ENCODE assay signal across 1 cellular context in genomic region chr19:50269653-50270052, GRCh38.
TF ChIP-seq lines count a peak whose summit lies in the region.

No MANE protein-coding gene starts in this region.

TF ChIP-seq in K562, 482 proteins besides CTCF, POLR2A, EP300 and RAD21 (continued from another document and continues in another):
- TF ChIP-seq ZBTB11 (CRISPR knock-in tag; IDR thresholded peaks at IDR 0.05) = peak in 1 of 3 experiments; percentile 81; a peak in 2 of 6 replicates
- TF ChIP-seq NFXL1 (CRISPR knock-in tag; IDR thresholded peaks at IDR 0.05) = no peak
- no peak for TF ChIP-seq ZNF512 (tag; IDR thresholded peaks at IDR 0.05)
- TF ChIP-seq ELK3 (CRISPR knock-in tag; IDR thresholded peaks at IDR 0.05) = no peak
- no peak for TF ChIP-seq ELF2 (CRISPR knock-in tag; IDR thresholded peaks at IDR 0.05)
- no peak for TF ChIP-seq STAG1 (CRISPR knock-in tag; IDR thresholded peaks at IDR 0.05; ENCODE audit: borderline replicate concordance)
- no peak; the same call in 1 of the 2 replicates for TF ChIP-seq ZNF134 (CRISPR knock-in tag; conservative IDR thresholded peaks at IDR 0.05)
- TF ChIP-seq NFRKB (IDR thresholded peaks at IDR 0.05; ENCODE audit: low read depth) = no peak
- TF ChIP-seq AFF1 (IDR thresholded peaks at IDR 0.05; ENCODE audit: low read depth in 1 of 2, partially characterized antibody in 2 of 2) = peak in 1 of 2 experiments; percentile 53
- no peak for TF ChIP-seq TCF7L2 (IDR thresholded peaks at IDR 0.05; ENCODE audit: low read depth, low read length)
- TF ChIP-seq NFIC (IDR thresholded peaks at IDR 0.05) = peak; percentile 92
- peak; percentile 49; the same call in 1 of the 2 replicates for TF ChIP-seq AFF4 (CRISPR knock-in tag; IDR thresholded peaks at IDR 0.05)
- peak; percentile 91 for TF ChIP-seq FOXM1 (IDR thresholded peaks at IDR 0.05; ENCODE audit: low read depth)
- no peak for TF ChIP-seq FOXM1 (CRISPR knock-in tag; IDR thresholded peaks at IDR 0.05; ENCODE audit: low read depth)
- TF ChIP-seq BCOR (IDR thresholded peaks at IDR 0.05) = peak; percentile 67
- TF ChIP-seq BCL6 (CRISPR knock-in tag; IDR thresholded peaks at IDR 0.05) = no peak
- TF ChIP-seq ARID1B (IDR thresholded peaks at IDR 0.05) = peak; percentile 99
- no peak for TF ChIP-seq CHD1 (IDR thresholded peaks at IDR 0.05; ENCODE audit: low read length)
- no peak for TF ChIP-seq ID3 (CRISPR knock-in tag; IDR thresholded peaks at IDR 0.05)
- TF ChIP-seq ID3 (tag; IDR thresholded peaks at IDR 0.05) = peak; percentile 99
- peak; percentile 97 for TF ChIP-seq CC2D1A (IDR thresholded peaks at IDR 0.05)
- no peak for TF ChIP-seq OTX1 (CRISPR knock-in tag; IDR thresholded peaks at IDR 0.05)
- TF ChIP-seq ZNF239 (CRISPR knock-in tag; IDR thresholded peaks at IDR 0.05) = 0 out of 2 replicates have a peak, but pooled peaks have one; percentile 15
- no peak for TF ChIP-seq ZNF511 (CRISPR knock-in tag; IDR thresholded peaks at IDR 0.05)
- TF ChIP-seq THRB (CRISPR knock-in tag; conservative IDR thresholded peaks at IDR 0.05) = 0 out of 2 replicates have a peak, but pooled peaks have one; percentile 51
- no peak for TF ChIP-seq RNF219 (CRISPR knock-in tag; IDR thresholded peaks at IDR 0.05)
- no peak for TF ChIP-seq ARID3A (IDR thresholded peaks at IDR 0.05; ENCODE audit: borderline replicate concordance, low read depth, low read length)
- no peak for TF ChIP-seq ZNF57 (CRISPR knock-in tag; IDR thresholded peaks at IDR 0.05)
- TF ChIP-seq FOSL1 (tag; conservative IDR thresholded peaks at IDR 0.05) = peak; percentile 64
- TF ChIP-seq BRD4 (IDR thresholded peaks at IDR 0.05) = no peak
- no peak for TF ChIP-seq SRSF1 (IDR thresholded peaks at IDR 0.05; ENCODE audit: low read depth, low read length)
- 0 out of 2 replicates have a peak, but pooled peaks have one; percentile 55 for TF ChIP-seq ZBTB9 (CRISPR knock-in tag; IDR thresholded peaks at IDR 0.05)
- no peak for TF ChIP-seq CBX1 (IDR thresholded peaks at IDR 0.05; ENCODE audit: low read depth)
- TF ChIP-seq CREM (IDR thresholded peaks at IDR 0.05; ENCODE audit: low read depth) = peak; percentile 44; the same call in 1 of the 2 replicates
- TF ChIP-seq NR4A1 (CRISPR knock-in tag; IDR thresholded peaks at IDR 0.05) = no peak; the same call in 1 of the 2 replicates
- peak; percentile 96 for TF ChIP-seq NR4A1 (tag; IDR thresholded peaks at IDR 0.05)
